12 cellular contexts compared by ENCODE assay signal in the genomic region with DNA sequence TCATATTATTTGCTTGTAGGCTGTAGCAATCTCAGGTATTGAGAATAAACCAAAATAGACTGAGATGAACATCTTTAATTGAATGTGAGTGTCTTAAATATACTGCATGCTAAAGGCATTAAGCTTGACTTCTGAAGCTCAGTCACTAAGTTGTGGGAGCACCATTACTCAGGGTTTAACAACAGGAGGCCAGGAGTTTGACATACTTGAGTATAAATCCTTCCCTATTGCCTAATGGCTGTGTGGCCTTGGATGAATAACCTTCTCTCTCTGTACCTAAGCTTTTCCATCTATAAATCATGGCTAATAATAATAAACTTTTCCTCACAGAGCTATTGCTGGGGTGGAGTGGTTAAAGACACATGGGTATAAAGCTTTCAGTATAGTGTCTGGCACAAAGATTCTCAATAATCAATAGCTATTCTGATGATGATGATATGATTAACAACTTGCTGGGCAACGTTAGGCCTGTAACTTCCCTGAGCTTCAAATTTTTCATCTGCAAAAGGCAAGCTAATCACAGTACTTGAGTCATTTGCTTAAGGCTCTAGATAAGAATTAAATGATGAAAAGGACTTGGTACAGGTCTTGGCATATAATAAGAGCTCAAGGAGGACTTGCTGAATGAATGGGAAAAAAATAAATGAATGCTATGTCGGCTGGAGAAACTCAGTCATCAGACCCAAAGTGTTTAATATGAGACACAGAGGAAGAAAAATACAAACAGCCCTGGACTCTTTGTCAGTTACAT.
A peak's percentile ranks its signal among the peaks of the same experiment; 100 is the strongest.
DNase-seq lines count a peak whose midpoint lies in the region; ATAC-seq, FAIRE-seq and TF ChIP-seq lines count a peak whose summit lies in the region.
"Had no signal": no experiment of that assay in that cellular context is flagged by ENCODE, and none has a peak within 500 bp of the region (broad histone marks: within the 10 kb centered on the region; RNA-seq: fewer than 3 reads in every experiment).

No MANE protein-coding gene starts in this region.

- H3K4me1 ChIP-seq in GM23248 (ENCODE audit: insufficient read depth) (peaks cover 28% of the 10 kb centered on the region), left lung (peaks cover 6 to 13% of the 10 kb centered on the region in 2 donors), thoracic aorta (ENCODE audit: control insufficient read depth in 1 of 2, low read depth in 2 of 2) (peaks cover 12 to 40% of the 10 kb centered on the region in 2 donors)

- H3K27me3 ChIP-seq in GM23248 (replicated peaks; ENCODE audit: insufficient read depth) (no peaks in the 10 kb centered on the region), bronchial epithelial cell (ENCODE audit: control insufficient read depth, insufficient read depth, low read length) (no peaks in the 10 kb centered on the region), left lung (no peaks in the 10 kb centered on the region), thoracic aorta (replicated peaks; ENCODE audit: insufficient read depth) (no peaks in the 10 kb centered on the region)

- H4K20me1 ChIP-seq in GM23248 (ENCODE audit: insufficient read depth), result no peaks in the 10 kb centered on the region

- in situ Hi-C loops in GM23248 (cut with MboI), result no loop called here

- peak; percentile 75 for DNase-seq in GM23248
- peak; percentile 50 for DNase-seq in bronchial epithelial cell (ENCODE audit: low read depth)
- DNase-seq in left lung, result no peak
- DNase-seq in thoracic aorta (ENCODE audit: low spot score), result no peak
- DNase-seq in Ammon's horn (ENCODE audit: low spot score), result no peak
- DNase-seq in SK-N-DZ (ENCODE audit: low spot score), result no peak
- DNase-seq: activated naive CD4-positive, alpha-beta T cell; NCI-H1417; NCI-H524 treated with DMSO at 0.1 percent for 48 hours; occipital lobe had no signal

- peak overlapping the region; percentile 19; the same call in 1 of the 2 replicates for H3K9ac ChIP-seq in GM23248

- H3K9me3 ChIP-seq in GM23248 (ENCODE audit: low read depth) (no peaks in the 10 kb centered on the region), left lung (no peaks in the 10 kb centered on the region), thoracic aorta (no peaks in the 10 kb centered on the region)

- peak overlapping the region; percentile 14; the same call in 1 of the 2 replicates for H2AFZ ChIP-seq in GM23248

- ATAC-seq in left lung (peak; percentile 6), thoracic aorta (ENCODE audit: insufficient number of reproducible peaks, low FRiP score, low read depth) (no peak), GM21529 (IDR thresholded peaks at IDR 0.05; ENCODE audit: unreplicated experiment) (no peak)

- intact Hi-C loops in left lung (cut with DNase I), result no loop called here

- H3K4me2 ChIP-seq in GM23248 (ENCODE audit: unreplicated experiment), result peak overlapping the region; percentile 52

- peaks cover 39% of the 10 kb centered on the region for H3F3A ChIP-seq in GM23248 (ENCODE audit: insufficient read depth)

- no peaks in the 10 kb centered on the region for H3K79me2 ChIP-seq in GM23248 (ENCODE audit: insufficient read depth)

- 0 out of 2 replicates have a peak overlapping the region, but pooled peaks have one; percentile 2 for H3K4me3 ChIP-seq in GM23248
- H3K4me3 ChIP-seq in bronchial epithelial cell (ENCODE audit: low read depth, low read length), result no peak overlapping the region
- H3K4me3 ChIP-seq in left lung, result no peak overlapping the region
- no peak overlapping the region for H3K4me3 ChIP-seq in thoracic aorta

- H3K36me3 ChIP-seq in GM23248 (ENCODE audit: low read depth), result no peaks in the 10 kb centered on the region
- H3K36me3 ChIP-seq in bronchial epithelial cell (ENCODE audit: control insufficient read depth, insufficient read depth, low read length), result no peaks in the 10 kb centered on the region
- H3K36me3 ChIP-seq in left lung, result no peaks in the 10 kb centered on the region
- H3K36me3 ChIP-seq in thoracic aorta, result no peaks in the 10 kb centered on the region

- 3 to 11% methylated on average over 2 of the region's 2 CpGs for WGBS in GM23248 (ENCODE audit: low coverage in 1 of 2, low lambda C conversion rate in 2 of 2, missing lambda C conversion rate in 2 of 2), 2 experiments

- no peak for FAIRE-seq in bronchial epithelial cell (lab: Jason Lieb, UNC)

- H3K27ac ChIP-seq in GM23248 (peak overlapping the region; percentile 69), left lung (peak overlapping the region; percentile 45 to 63), thoracic aorta (peak overlapping the region; percentile 60 to 71)
- H3K27ac ChIP-seq: RWPE1 had no signal

- TF ChIP-seq CTCF in bronchial epithelial cell (IDR thresholded peaks at IDR 0.05; ENCODE audit: insufficient read depth, low read length, severe bottlenecking) (no peak), left lung (IDR thresholded peaks at IDR 0.05) (no peak), thoracic aorta (IDR thresholded peaks at IDR 0.05) (no peak)

- no peaks in the 10 kb centered on the region for H3K9me2 ChIP-seq in GM23248 (ENCODE audit: insufficient read depth)

Comparison
In these comparisons a context has a peak if more than half of its experiments do, and no peak if none do; other contexts are left out.
1. DNase-seq: peak in GM23248 (single experiment) and bronchial epithelial cell (single experiment); none in left lung (0 of 2), thoracic aorta (single experiment), Ammon's horn (single experiment) and SK-N-DZ (single experiment).
2. Peak in every context shown above with its lines, with median percentiles within 50 percentile points of each other: H3K27ac ChIP-seq.